In genomic region chr17:17700251-17700969, GRCh38 we compare ENCODE assay signal across 9 cellular contexts. TPM values are rescaled to one million over a fixed set of nuclear protein-coding genes. Genes with fewer than 3 reads are reported as not detected.
A peak's percentile ranks its signal among the peaks of the same experiment; 100 is the strongest.
DNase-seq lines count a peak whose midpoint lies in the region; ATAC-seq and TF ChIP-seq lines count a peak whose summit lies in the region.
"Had no signal": no experiment of that assay in that cellular context is flagged by ENCODE, and none has a peak within 500 bp of the region (broad histone marks: within the 10 kb centered on the region; RNA-seq: fewer than 3 reads in every experiment).

No MANE protein-coding gene starts in this region.

- in situ Hi-C loops in transverse colon (cut with MboI; ENCODE audit: low pct_ligation_motif_present in 1 of 4, low pct_unique_long_range_greater_than_20kb in 1 of 4, low sequenced_read_pairs in 3 of 4): no loop called here

- H3K27ac Mint-ChIP-seq in activated T-helper 2 cell treated with anti-CD3 and anti-CD28 coated beads, Interferon-gamma antibody, Interleukin-2, Interleukin-4, amounts not matched to agents 10 μg/mL and 5 μg/mL and 100 μg/mL, durations not matched to agents 14 hours and 24 hours and 36 hours: no peak overlapping the region

- no peaks in the 10 kb centered on the region for H3K9me3 Mint-ChIP-seq in activated T-helper 2 cell treated with anti-CD3 and anti-CD28 coated beads, Interferon-gamma antibody, Interleukin-2, Interleukin-4, amounts not matched to agents 10 μg/mL and 5 μg/mL and 100 μg/mL, durations not matched to agents 14 hours and 24 hours and 36 hours

- H3K36me3 Mint-ChIP-seq in activated T-helper 2 cell treated with anti-CD3 and anti-CD28 coated beads, Interferon-gamma antibody, Interleukin-2, Interleukin-4, amounts not matched to agents 10 μg/mL and 5 μg/mL and 100 μg/mL, durations not matched to agents 14 hours and 24 hours and 36 hours (ENCODE audit: low read depth): no peaks in the 10 kb centered on the region

- no peaks in the 10 kb centered on the region for H3K36me3 ChIP-seq in mucosa of descending colon (ENCODE audit: low read depth)
- no peaks in the 10 kb centered on the region for H3K36me3 ChIP-seq in transverse colon

- H3K27ac ChIP-seq in dorsolateral prefrontal cortex: peak overlapping the region in 55 of 59 donors; percentile 11 to 99 (median 65)
- peak overlapping the region; percentile 63 to 98 (median 83) for H3K27ac ChIP-seq in transverse colon

- H3K4me1 Mint-ChIP-seq in activated T-helper 2 cell treated with anti-CD3 and anti-CD28 coated beads, Interferon-gamma antibody, Interleukin-2, Interleukin-4, amounts not matched to agents 10 μg/mL and 5 μg/mL and 100 μg/mL, durations not matched to agents 14 hours and 24 hours and 36 hours (ENCODE audit: low read depth): peaks cover 21% of the 10 kb centered on the region

- TF ChIP-seq POLR2A in transverse colon (IDR thresholded peaks at IDR 0.05): no peak

- TF ChIP-seq CTCF in dorsolateral prefrontal cortex (IDR thresholded peaks at IDR 0.05 in 54 of 56, conservative IDR thresholded peaks at IDR 0.05 in 2 of 56; ENCODE audit: low read depth in 1 of 56, partially characterized antibody in 56 of 56) (no peak), mucosa of descending colon (IDR thresholded peaks at IDR 0.05) (no peak), transverse colon (IDR thresholded peaks at IDR 0.05) (no peak)

- intact Hi-C loops in dorsolateral prefrontal cortex (cut with DNase I): no loop called here
- intact Hi-C loops in mucosa of descending colon (cut with DNase I, micrococcal nuclease): no loop called here
- intact Hi-C loops in transverse colon (cut with DNase I; ENCODE audit: low total_unique reads): no loop called here
- intact Hi-C loops in activated T-helper 2 cell treated with anti-CD3 and anti-CD28 coated beads, Interferon-gamma antibody, Interleukin-2, Interleukin-4, amounts not matched to agents 10 μg/mL and 5 μg/mL and 100 μg/mL, durations not matched to agents 14 hours and 24 hours and 36 hours (cut with micrococcal nuclease): no loop called here

- peak; percentile 59 for ATAC-seq in mucosa of descending colon

- DNase-seq in NCI-H510A (lab: John Stamatoyannopoulos, UW) (peak; percentile 67), dorsolateral prefrontal cortex (peak in 1 of 10 donors; percentile 34), mucosa of descending colon (peak in 1 of 3 donors; percentile 72), transverse colon (peak; percentile 52), NCI-H226 (no peak), DMS153 treated with DMSO at 0.1 percent for 48 hours (lab: John Stamatoyannopoulos, UW; ENCODE audit: unreplicated experiment) (no peak)
- no peak for DNase-seq in activated T-helper 2 cell treated with anti-CD3 and anti-CD28 coated beads, Interferon-gamma antibody, Interleukin-2, Interleukin-4, amounts not matched to agents 10 μg/mL and 5 μg/mL and 100 μg/mL, durations not matched to agents 14 hours and 24 hours and 36 hours (ENCODE audit: low spot score)
- DNase-seq: activated naive CD4-positive, alpha-beta T cell treated with Interleukin-2 at 50 U/mL for 16 hours; T1000 had no signal

- no peak for TF ChIP-seq EP300 in transverse colon (IDR thresholded peaks at IDR 0.05; ENCODE audit: low read depth)

- H3K9me3 ChIP-seq in mucosa of descending colon: no peaks in the 10 kb centered on the region
- no peaks in the 10 kb centered on the region for H3K9me3 ChIP-seq in transverse colon

- H3K4me3 Mint-ChIP-seq in activated T-helper 2 cell treated with anti-CD3 and anti-CD28 coated beads, Interferon-gamma antibody, Interleukin-2, Interleukin-4, amounts not matched to agents 10 μg/mL and 5 μg/mL and 100 μg/mL, durations not matched to agents 14 hours and 24 hours and 36 hours (ENCODE audit: low read depth): no peak overlapping the region

- WGBS in transverse colon (ENCODE audit: low coverage in 1 of 2), 2 donors: 28% methylated on average over 73 of the region's 86 CpGs; no CpG with 5 or more reads in 1 of the 2 donors

- H3K4me1 ChIP-seq in mucosa of descending colon (ENCODE audit: low read depth) (peaks cover 44% of the 10 kb centered on the region), transverse colon (peaks cover 24 to 71% (median 57%) of the 10 kb centered on the region in 4 donors)

- no peaks in the 10 kb centered on the region for H3K27me3 ChIP-seq in dorsolateral prefrontal cortex
- H3K27me3 ChIP-seq in transverse colon: no peaks in the 10 kb centered on the region

- H3K27me3 Mint-ChIP-seq in activated T-helper 2 cell treated with anti-CD3 and anti-CD28 coated beads, Interferon-gamma antibody, Interleukin-2, Interleukin-4, amounts not matched to agents 10 μg/mL and 5 μg/mL and 100 μg/mL, durations not matched to agents 14 hours and 24 hours and 36 hours (ENCODE audit: low read depth): no peaks in the 10 kb centered on the region

- peak overlapping the region; percentile 29 to 72 (median 55) for H3K4me3 ChIP-seq in dorsolateral prefrontal cortex
- no peak overlapping the region for H3K4me3 ChIP-seq in mucosa of descending colon
- peak overlapping the region; percentile 33 to 54 (median 34) for H3K4me3 ChIP-seq in transverse colon

RNA-seq across cellular contexts. Expression of gene RAI1, which starts 19.2 kb away (rescaled TPM):
- total RNA-seq in dorsolateral prefrontal cortex (10 to 100 TPM; 36.4 to 86.1 (median 56.3) TPM), mucosa of descending colon (10 to 100 TPM; 12.9 to 29.2 (median 17.0) TPM), transverse colon (100 to 1,000 TPM in 1 of 4 donors, 10 to 100 TPM in 3; 14.1 to 163 (median 34.6) TPM)
- total RNA-seq in activated T-helper 2 cell treated with anti-CD3 and anti-CD28 coated beads, Interferon-gamma antibody, Interleukin-2, Interleukin-4, amounts not matched to agents 10 μg/mL and 5 μg/mL and 100 μg/mL, durations not matched to agents 14 hours and 24 hours and 36 hours: 33.5 and 36.5 TPM in 2 replicates

Comparison
In these comparisons a context has a peak if more than half of its experiments do, and no peak if none do; other contexts are left out.
1. DNase-seq: peak in NCI-H510A (single experiment) and transverse colon (single experiment); none in NCI-H226 (single experiment), DMS153 treated with DMSO at 0.1 percent for 48 hours (single experiment) and activated T-helper 2 cell treated with anti-CD3 and anti-CD28 coated beads, Interferon-gamma antibody, Interleukin-2, Interleukin-4, amounts not matched to agents 10 μg/mL and 5 μg/mL and 100 μg/mL, durations not matched to agents 14 hours and 24 hours and 36 hours (single experiment).